Comparison of ENCODE assay signal across 8 cellular contexts in the genomic region with DNA sequence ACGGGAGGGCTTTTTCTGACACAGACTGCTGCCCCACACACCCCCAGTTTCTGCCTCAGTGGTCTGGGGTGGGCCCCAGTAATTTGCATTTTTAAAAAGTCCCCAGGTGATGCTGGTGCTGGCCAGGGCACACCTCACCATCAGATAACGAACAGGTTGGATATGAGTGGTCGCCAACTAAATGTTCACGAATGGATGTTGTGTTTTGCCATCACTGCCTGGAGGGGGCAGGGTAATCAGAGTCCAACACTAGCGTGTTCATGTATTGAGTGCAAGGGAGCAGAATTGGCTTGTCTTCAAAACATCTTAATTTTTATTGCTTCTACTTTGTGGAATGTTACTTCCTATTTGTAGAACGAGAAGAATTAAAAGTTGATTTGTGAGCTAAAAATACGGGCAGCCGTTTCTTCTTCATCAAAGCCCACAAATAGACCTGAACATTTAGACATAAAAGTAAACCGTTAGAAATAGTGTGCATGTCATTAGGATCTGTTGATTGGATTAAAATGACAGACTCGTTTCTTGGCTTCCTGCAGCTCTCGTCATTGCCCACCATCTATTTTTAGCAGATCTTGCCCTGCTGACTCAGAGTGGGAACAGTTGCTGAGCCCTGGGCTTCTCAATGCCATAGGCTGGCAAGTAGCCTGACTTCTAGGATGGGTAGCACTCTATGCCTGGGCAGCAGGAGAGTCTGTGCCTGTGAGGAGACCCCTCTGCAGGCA. TPM values are rescaled to one million over a fixed set of nuclear protein-coding genes. Genes with fewer than 3 reads are reported as not detected.
A peak's percentile ranks its signal among the peaks of the same experiment; 100 is the strongest.
DNase-seq lines count a peak whose midpoint lies in the region; ATAC-seq and TF ChIP-seq lines count a peak whose summit lies in the region.

No MANE protein-coding gene starts in this region.

- no peak for TF ChIP-seq CTCF in natural killer cell (IDR thresholded peaks at IDR 0.05)

- DNase-seq in Daoy (ENCODE audit: low read depth) (peak; percentile 64), HT1080 (ENCODE audit: low read depth) (peak; percentile 84), natural killer cell (peak; percentile 30), HK-2 (ENCODE audit: unreplicated experiment) (no peak), NCI-H187 treated with DMSO at 0.1 percent for 48 hours (lab: John Stamatoyannopoulos, UW) (no peak)
- DNase-seq in activated CD4-positive, alpha-beta T cell treated with anti-CD3 and anti-CD28 coated beads for 1 hour = peak; percentile 46
- DNase-seq in effector CD8-positive, alpha-beta T cell (lab: John Stamatoyannopoulos, UW) = peak; percentile 26

- no peaks in the 10 kb centered on the region for H3K27me3 Mint-ChIP-seq in natural killer cell (ENCODE audit: low read depth in 2 of 2)

- peak overlapping the region; percentile 88 to 91 for H3K27ac Mint-ChIP-seq in natural killer cell

- peaks cover 78 to 80% of the 10 kb centered on the region in 2 donors for H3K4me1 Mint-ChIP-seq in natural killer cell

- no peaks in the 10 kb centered on the region for H3K36me3 Mint-ChIP-seq in natural killer cell

- peak overlapping the region; percentile 41 for H3K4me3 Mint-ChIP-seq in natural killer cell

- H3K9me3 Mint-ChIP-seq in natural killer cell = no peaks in the 10 kb centered on the region

- ATAC-seq in GM21447 (IDR thresholded peaks at IDR 0.05; ENCODE audit: unreplicated experiment) = peak; percentile 75
- peak; percentile 68 to 89 (median 81) for ATAC-seq in natural killer cell

- intact Hi-C loops in natural killer cell (cut with micrococcal nuclease) = no loop called here

RNA-seq across cellular contexts. Expression of a gene that starts 45.2 kb away (rescaled TPM):
- total RNA-seq in Daoy (2014; rRNA removed; shearing (Covaris generic)) = 20.5 and 25.7 TPM in 2 replicates
- total RNA-seq in HT1080 (2014; rRNA removed; shearing (Covaris generic)) = 39.9 and 51.3 TPM in 2 replicates
- 30.1 and 33.5 TPM in 2 replicates for polyA plus RNA-seq in HT1080 (2015; cell fraction: cytosol; rRNA removed)
- polyA plus RNA-seq in HT1080 (2015; cell fraction: nucleus; rRNA removed) = 10.8 and 12.7 TPM in 2 replicates
- total RNA-seq in natural killer cell = 10 to 100 TPM; 34.1 to 50.8 (median 43.0) TPM

Comparison
In these comparisons a context has a peak if more than half of its experiments do, and no peak if none do; other contexts are left out.
1. DNase-seq: peak in Daoy (single experiment), HT1080 (single experiment), activated CD4-positive, alpha-beta T cell treated with anti-CD3 and anti-CD28 coated beads for 1 hour (single experiment), effector CD8-positive, alpha-beta T cell (single experiment) and natural killer cell (single experiment); none in HK-2 (single experiment) and NCI-H187 treated with DMSO at 0.1 percent for 48 hours (single experiment).